ENCODE assay signal across 8 cellular contexts in the genomic region with DNA sequence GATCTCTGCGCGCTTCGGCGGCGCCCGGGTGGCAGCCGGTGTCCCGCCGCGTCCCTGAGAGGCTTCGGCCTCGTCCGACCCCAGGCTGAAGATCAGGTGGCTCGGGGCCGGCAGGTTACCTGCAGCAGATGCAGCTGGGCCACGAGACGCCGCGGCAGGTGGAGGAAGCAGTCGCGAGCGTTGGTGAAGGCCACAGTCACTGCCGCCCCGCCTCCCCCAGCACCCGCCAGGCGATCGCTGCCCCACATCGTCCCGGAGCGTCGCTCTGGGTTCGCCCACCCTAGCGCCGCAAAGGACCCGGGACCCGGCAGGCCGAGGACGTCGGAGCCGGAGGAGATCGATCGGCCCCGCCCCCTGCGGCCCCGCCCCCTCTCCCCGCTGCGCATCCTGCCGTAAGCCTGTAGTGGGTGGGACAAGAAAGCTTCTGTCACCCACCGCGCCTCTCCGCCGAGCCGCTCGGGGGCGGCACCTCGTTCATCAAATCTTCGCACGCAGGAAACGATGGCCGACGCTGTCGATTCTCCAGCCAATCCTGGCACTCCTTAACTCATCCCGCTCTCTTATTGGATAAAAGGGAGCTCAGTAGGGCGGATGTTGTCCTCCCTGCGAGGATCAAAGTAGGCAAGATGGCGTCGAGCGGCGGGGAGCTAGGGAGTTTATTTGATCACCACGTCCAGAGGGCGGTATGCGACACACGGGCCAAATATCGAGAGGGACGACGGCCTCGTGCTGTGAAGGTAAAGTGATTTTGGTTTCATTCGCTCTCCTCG. TPM values are rescaled to one million over a fixed set of nuclear protein-coding genes. Genes with fewer than 3 reads are reported as not detected.
DNase-seq lines count a peak whose midpoint lies in the region; ATAC-seq and TF ChIP-seq lines count a peak whose summit lies in the region.

A gene (minus strand): TSS at position 333 of the 770 bp plus-strand sequence. CDS start 85 bp downstream, at position 248.
A gene (plus strand): TSS at position 608 of the 770 bp plus-strand sequence. CDS start 19 bp downstream, at position 627.

- H3K9ac ChIP-seq in mucosa of rectum (ENCODE audit: low read depth in 1 of 2, low read length in 2 of 2): peak within 1 kb of the TSS; percentile 87 to 96

- peaks cover 26 to 27% of the 10 kb centered on the region in 2 donors for H3K36me3 ChIP-seq in mucosa of rectum (ENCODE audit: control insufficient read depth in 2 of 2, insufficient read depth in 2 of 2, low read length in 2 of 2)

- H3K9me3 Mint-ChIP-seq in activated T-cell treated with anti-CD3 and anti-CD28 coated beads, Interleukin-2, amount 50 U/mL, for 24 hours: no peaks in the 10 kb centered on the region

- H3K27ac ChIP-seq in mucosa of rectum (ENCODE audit: low read depth in 2 of 2, low read length in 2 of 2): peak within 1 kb of the TSS; percentile 85 to 94

- H3K27me3 Mint-ChIP-seq in activated T-cell treated with anti-CD3 and anti-CD28 coated beads, Interleukin-2, amount 50 U/mL, for 24 hours: no peaks in the 10 kb centered on the region

- H3K4me3 Mint-ChIP-seq in activated T-cell treated with anti-CD3 and anti-CD28 coated beads, Interleukin-2, amount 50 U/mL, for 24 hours: peak within 1 kb of the TSS; percentile 95

- H3K4me3 ChIP-seq in mucosa of rectum (ENCODE audit: low read length in 2 of 2): peak within 1 kb of the TSS; percentile 93 to 100

- no peaks in the 10 kb centered on the region for H3K27me3 ChIP-seq in mucosa of rectum (ENCODE audit: control insufficient read depth in 2 of 2, insufficient read depth in 2 of 2, low read length in 2 of 2)

- peak; percentile 94 for ATAC-seq in GM21723 (IDR thresholded peaks at IDR 0.05; ENCODE audit: unreplicated experiment)

- H3K36me3 Mint-ChIP-seq in activated T-cell treated with anti-CD3 and anti-CD28 coated beads, Interleukin-2, amount 50 U/mL, for 24 hours (ENCODE audit: low read depth): peaks cover 50% of the 10 kb centered on the region

- peak within 1 kb of the TSS; percentile 99 for H3K27ac Mint-ChIP-seq in activated T-cell treated with anti-CD3 and anti-CD28 coated beads, Interleukin-2, amount 50 U/mL, for 24 hours

- peaks cover 16 to 20% of the 10 kb centered on the region in 2 donors for H3K4me1 ChIP-seq in mucosa of rectum (ENCODE audit: control insufficient read depth in 2 of 2, insufficient read depth in 2 of 2, low read length in 2 of 2)

- peak; percentile 87 for TF ChIP-seq POLR2A in erythroblast (IDR thresholded peaks at IDR 0.05; ENCODE audit: low read length)

- no peaks in the 10 kb centered on the region for H3K9me3 ChIP-seq in mucosa of rectum (ENCODE audit: control insufficient read depth in 2 of 2, low read length in 2 of 2)

- DNase-seq in DMS79 treated with DMSO at 0.1 percent for 48 hours (lab: John Stamatoyannopoulos, UW) (peak; percentile 98), KG1 (lab: John Stamatoyannopoulos, UW) (peak; percentile 86), erythroblast (lab: John Stamatoyannopoulos, UW) (peak; percentile 99 to 100)
- DNase-seq in activated T-cell treated with anti-CD3 and anti-CD28 coated beads, Interleukin-2, amount 50 U/mL, for 24 hours: peak; percentile 92
- peak; percentile 92 for DNase-seq in stimulated activated CD8-positive, alpha-beta memory T cell treated with anti-CD3 and anti-CD28 coated beads, Interleukin-4, amount 100 ng/mL, for 48 hours

- peaks cover 36% of the 10 kb centered on the region for H3K4me1 Mint-ChIP-seq in activated T-cell treated with anti-CD3 and anti-CD28 coated beads, Interleukin-2, amount 50 U/mL, for 24 hours (ENCODE audit: low read depth)

TF ChIP-seq in PFSK-1, 5 proteins besides CTCF, POLR2A, EP300 and RAD21:
- TF ChIP-seq SIN3A (IDR thresholded peaks at IDR 0.05; ENCODE audit: borderline replicate concordance, insufficient read depth, low read length): no peak
- TF ChIP-seq POLR2AphosphoS5 (IDR thresholded peaks at IDR 0.05; ENCODE audit: low read depth, low read length): peak; percentile 61; the same call in 1 of the 2 replicates
- TF ChIP-seq, protein P1, sequence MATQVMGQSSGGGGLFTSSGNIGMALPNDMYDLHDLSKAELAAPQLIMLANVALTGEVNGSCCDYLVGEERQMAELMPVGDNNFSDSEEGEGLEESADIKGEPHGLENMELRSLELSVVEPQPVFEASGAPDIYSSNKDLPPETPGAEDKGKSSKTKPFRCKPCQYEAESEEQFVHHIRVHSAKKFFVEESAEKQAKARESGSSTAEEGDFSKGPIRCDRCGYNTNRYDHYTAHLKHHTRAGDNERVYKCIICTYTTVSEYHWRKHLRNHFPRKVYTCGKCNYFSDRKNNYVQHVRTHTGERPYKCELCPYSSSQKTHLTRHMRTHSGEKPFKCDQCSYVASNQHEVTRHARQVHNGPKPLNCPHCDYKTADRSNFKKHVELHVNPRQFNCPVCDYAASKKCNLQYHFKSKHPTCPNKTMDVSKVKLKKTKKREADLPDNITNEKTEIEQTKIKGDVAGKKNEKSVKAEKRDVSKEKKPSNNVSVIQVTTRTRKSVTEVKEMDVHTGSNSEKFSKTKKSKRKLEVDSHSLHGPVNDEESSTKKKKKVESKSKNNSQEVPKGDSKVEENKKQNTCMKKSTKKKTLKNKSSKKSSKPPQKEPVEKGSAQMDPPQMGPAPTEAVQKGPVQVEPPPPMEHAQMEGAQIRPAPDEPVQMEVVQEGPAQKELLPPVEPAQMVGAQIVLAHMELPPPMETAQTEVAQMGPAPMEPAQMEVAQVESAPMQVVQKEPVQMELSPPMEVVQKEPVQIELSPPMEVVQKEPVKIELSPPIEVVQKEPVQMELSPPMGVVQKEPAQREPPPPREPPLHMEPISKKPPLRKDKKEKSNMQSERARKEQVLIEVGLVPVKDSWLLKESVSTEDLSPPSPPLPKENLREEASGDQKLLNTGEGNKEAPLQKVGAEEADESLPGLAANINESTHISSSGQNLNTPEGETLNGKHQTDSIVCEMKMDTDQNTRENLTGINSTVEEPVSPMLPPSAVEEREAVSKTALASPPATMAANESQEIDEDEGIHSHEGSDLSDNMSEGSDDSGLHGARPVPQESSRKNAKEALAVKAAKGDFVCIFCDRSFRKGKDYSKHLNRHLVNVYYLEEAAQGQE (IDR thresholded peaks at IDR 0.05; ENCODE audit: insufficient read depth in 1 of 2, low read depth in 2 of 2, low read length in 2 of 2): no peak
- peak; percentile 32 for TF ChIP-seq FOXP2 (optimal IDR thresholded peaks at IDR 0.05; ENCODE audit: borderline replicate concordance, extremely low read depth, extremely low read length, insufficient read depth)
- 0 out of 2 replicates have a peak, but pooled peaks have one; percentile 7 for TF ChIP-seq TAF1 (IDR thresholded peaks at IDR 0.05; ENCODE audit: borderline replicate concordance, insufficient read depth, low read length)

RNA-seq across cellular contexts. Expression of the first gene that starts in this region (rescaled TPM):
- polyA plus RNA-seq in PFSK-1 (2012; ENCODE audit: insufficient read length, low read depth): 3.8 TPM

RNA-seq across cellular contexts. Expression of the second gene that starts in this region (rescaled TPM):
- 6.1 TPM for polyA plus RNA-seq in PFSK-1 (2012; ENCODE audit: insufficient read length, low read depth)

Comparison
In these comparisons a context has a peak if more than half of its experiments do, and no peak if none do; other contexts are left out.
1. Peak in every context shown above with its lines: DNase-seq, ATAC-seq, H3K4me3 ChIP-seq and H3K27ac ChIP-seq.